In the genomic region with DNA sequence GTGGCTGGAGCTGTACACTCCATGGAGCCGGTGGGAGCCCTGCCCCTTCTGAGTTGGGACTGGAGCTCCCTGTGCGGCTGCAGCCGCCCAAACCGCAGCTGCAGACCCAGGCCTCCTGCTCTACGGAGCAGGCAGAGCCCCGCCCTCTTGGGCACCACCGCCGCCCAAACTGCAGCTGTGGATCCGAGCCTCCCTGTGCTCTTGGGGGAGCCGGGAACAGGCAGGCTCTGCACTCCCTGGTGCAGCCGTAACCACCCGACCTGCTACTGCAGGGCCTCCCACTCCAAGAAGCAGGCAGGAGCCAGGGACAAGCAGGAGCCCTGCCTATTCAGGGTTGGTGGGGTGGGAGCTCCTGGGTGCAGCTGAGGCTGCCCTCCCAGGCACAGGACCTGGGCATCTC, we compare ENCODE assay signal across 7 cellular contexts.
"Had no signal": no experiment of that assay in that cellular context is flagged by ENCODE, and none has a peak within 500 bp of the region (broad histone marks: within the 10 kb centered on the region; RNA-seq: fewer than 3 reads in every experiment).

No MANE protein-coding gene starts in this region.

- H3K27ac ChIP-seq: GM23248 had no signal

- H2AFZ ChIP-seq: GM23248 had no signal

- DNase-seq: GM23248, GOT3, H7, HCEC 1CT, IMR-90 had no signal

- FAIRE-seq: HTR-8/SVneo, K562 had no signal

- H3K9ac ChIP-seq: GM23248 had no signal
